In genomic region chr2:228841475-228841874, GRCh38 we compare ENCODE assay signal across 23 cellular contexts.
"Had no signal": no experiment of that assay in that cellular context is flagged by ENCODE, and none has a peak within 500 bp of the region (broad histone marks: within the 10 kb centered on the region; RNA-seq: fewer than 3 reads in every experiment).

No MANE protein-coding gene starts in this region.

- ATAC-seq: activated CD8-positive, alpha-beta T cell treated with anti-CD3 and anti-CD28 coated beads, Interleukin-2, amount 10 ng/mL, durations not matched to agents 7 days and 5 days; esophagus mucosa; left colon; naive thymus-derived CD4-positive, alpha-beta T cell had no signal

- H3K9me3 ChIP-seq: ascending aorta, prostate gland, SK-N-SH, tibial artery had no signal

- DNase-seq: activated CD4-positive, alpha-beta T cell treated with anti-CD3 and anti-CD28 coated beads for 1 hour; activated CD4-positive, alpha-beta T cell treated with anti-CD3 and anti-CD28 coated beads, Interleukin-2, amount 50 U/mL, for 1 hour; activated CD8-positive, alpha-beta T cell treated with anti-CD3 and anti-CD28 coated beads, Interleukin-2, amount 10 ng/mL, durations not matched to agents 7 days and 5 days; activated gamma-delta T cell; activated naive CD4-positive, alpha-beta T cell treated with anti-CD3 and anti-CD28 coated beads, Interleukin-2, amount 50 U/mL, for 16 hours; effector memory CD4-positive, alpha-beta T cell; immature natural killer cell; left colon; naive thymus-derived CD4-positive, alpha-beta T cell; SK-N-SH; stimulated activated CD4-positive, alpha-beta T cell treated with anti-CD3 and anti-CD28 coated beads, Interleukin-1b, Interleukin-23, amount 100 ng/mL, for 48 hours; substantia nigra; tibial artery; WERI-Rb-1 had no signal

- H3K9me2 ChIP-seq: SK-N-SH had no signal

- H3K36me3 Mint-ChIP-seq: immature natural killer cell; naive thymus-derived CD4-positive, alpha-beta T cell had no signal

- H3K27me3 ChIP-seq: ascending aorta, tibial artery had no signal

- H3K27ac ChIP-seq: ascending aorta, prostate gland, WERI-Rb-1 had no signal

- H3K9me3 Mint-ChIP-seq: activated T-helper 1 cell treated with anti-CD3 and anti-CD28 coated beads, Interleukin-12 subunit alpha, Interleukin-12 subunit beta, Interleukin-2, Interleukin-4 antibody, amounts not matched to agents 30 ng/mL and 10 ng/mL and 1 ng/mL, durations not matched to agents 14 hours and 24 hours and 36 hours; neural crest cell; stimulated activated naive CD8-positive, alpha-beta T cell treated with anti-CD3 and anti-CD28 coated beads, Interleukin-15, Interleukin-2, amounts not matched to agents 100 ng/mL and 50 ng/mL, for 24 hours had no signal

- H3K27ac Mint-ChIP-seq: activated CD8-positive, alpha-beta T cell treated with anti-CD3 and anti-CD28 coated beads, Interleukin-2, amount 10 ng/mL, durations not matched to agents 7 days and 5 days; activated T-helper 1 cell treated with anti-CD3 and anti-CD28 coated beads, Interleukin-12 subunit alpha, Interleukin-12 subunit beta, Interleukin-2, Interleukin-4 antibody, amounts not matched to agents 30 ng/mL and 10 ng/mL and 1 ng/mL, durations not matched to agents 14 hours and 24 hours and 36 hours; immature natural killer cell; naive thymus-derived CD4-positive, alpha-beta T cell; stimulated activated naive CD8-positive, alpha-beta T cell treated with anti-CD3 and anti-CD28 coated beads, Interleukin-15, Interleukin-2, amounts not matched to agents 100 ng/mL and 50 ng/mL, for 24 hours had no signal

- H3K4me3 Mint-ChIP-seq: activated CD8-positive, alpha-beta T cell treated with anti-CD3 and anti-CD28 coated beads, Interleukin-2, amount 10 ng/mL, durations not matched to agents 7 days and 5 days; activated T-helper 1 cell treated with anti-CD3 and anti-CD28 coated beads, Interleukin-12 subunit alpha, Interleukin-12 subunit beta, Interleukin-2, Interleukin-4 antibody, amounts not matched to agents 30 ng/mL and 10 ng/mL and 1 ng/mL, durations not matched to agents 14 hours and 24 hours and 36 hours; central memory CD8-positive, alpha-beta T cell; immature natural killer cell; naive thymus-derived CD4-positive, alpha-beta T cell; neural crest cell; stimulated activated naive CD8-positive, alpha-beta T cell treated with anti-CD3 and anti-CD28 coated beads, Interleukin-15, Interleukin-2, amounts not matched to agents 100 ng/mL and 50 ng/mL, for 24 hours had no signal

- H3K4me2 ChIP-seq: SK-N-SH had no signal

- H3K27me3 Mint-ChIP-seq: central memory CD8-positive, alpha-beta T cell; naive thymus-derived CD4-positive, alpha-beta T cell; stimulated activated naive CD8-positive, alpha-beta T cell treated with anti-CD3 and anti-CD28 coated beads, Interleukin-15, Interleukin-2, amounts not matched to agents 100 ng/mL and 50 ng/mL, for 24 hours had no signal

- H3K4me1 Mint-ChIP-seq: central memory CD8-positive, alpha-beta T cell; immature natural killer cell; naive thymus-derived CD4-positive, alpha-beta T cell; neural crest cell had no signal

- H3K4me1 ChIP-seq: prostate gland had no signal

- H3K4me3 ChIP-seq: ascending aorta, lung, prostate gland, skin epidermis, tibial artery had no signal

- H3K36me3 ChIP-seq: ascending aorta, prostate gland, tibial artery, WERI-Rb-1 had no signal

- H3K9ac ChIP-seq: SK-N-SH had no signal
